Comparison of ENCODE assay signal across 9 cellular contexts in genomic region chr12:121811434-121812319, GRCh38. TPM values are rescaled to one million over a fixed set of nuclear protein-coding genes. Genes with fewer than 3 reads are reported as not detected.
DNase-seq lines count a peak whose midpoint lies in the region; ATAC-seq, FAIRE-seq and TF ChIP-seq lines count a peak whose summit lies in the region.
"Had no signal": no experiment of that assay in that cellular context is flagged by ENCODE, and none has a peak within 500 bp of the region (broad histone marks: within the 10 kb centered on the region; RNA-seq: fewer than 3 reads in every experiment).

No MANE protein-coding gene starts in this region.

- SMC1A ChIA-PET in GM12878 (lab: Charles Lee; ENCODE audit: uncharacterized antibody, unreplicated experiment), result interaction anchor here (0.6 to 12.2 kb wide), 10 partner anchors 9 to 809 kb away, joined by 3 to 226 read pairs (median 4); partner anchors contain the start of genes PSMD9 and RHOF

- peak; percentile 48 for DNase-seq in MV-4-11 (lab: John Stamatoyannopoulos, UW)
- peak; percentile 52 to 64 (median 62) for DNase-seq in T-helper 2 cell
- no peak for DNase-seq in GM12878 (ENCODE audit: low read depth, low spot score)
- DNase-seq in hepatocyte (ENCODE audit: low spot score), result peak; percentile 89

- H4K20me1 ChIP-seq in DOHH2 (ENCODE audit: control insufficient read depth, insufficient read depth, low read depth, low read length), result peaks cover 21% of the 10 kb centered on the region
- H4K20me1 ChIP-seq in GM12878 (ENCODE audit: control insufficient read depth, insufficient read depth), result peaks cover 3% of the 10 kb centered on the region; the same call in 1 of the 2 replicates
- H4K20me1 ChIP-seq in hepatocyte (ENCODE audit: insufficient read depth, poor library complexity, severe bottlenecking), result peaks cover 36% of the 10 kb centered on the region

- H3K27ac ChIP-seq in DOHH2 (ENCODE audit: low read depth, low read length) (peak overlapping the region; percentile 19; the same call in 1 of the 2 replicates), GM12878 (ENCODE audit: control insufficient read depth, insufficient read depth) (peak overlapping the region; percentile 59; the same call in 1 of the 2 replicates), hepatocyte (peak overlapping the region; percentile 89), rectal smooth muscle tissue (ENCODE audit: low read depth, low read length) (peak overlapping the region; percentile 73)

- intact Hi-C loops in GM12878 (cut with micrococcal nuclease; ENCODE audit: unreplicated experiment), result loop anchor here (1.0 to 2.0 kb wide), 2 partner anchors 17 to 35 kb away; no protein-coding TSS in a partner anchor

- in situ Hi-C loops in GM12878 (cut with MboI), result no loop called here

- H3K9me3 ChIP-seq in DOHH2 (ENCODE audit: control insufficient read depth, insufficient read depth, low read length), result no peaks in the 10 kb centered on the region
- no peaks in the 10 kb centered on the region for H3K9me3 ChIP-seq in GM12878 (replicated peaks; ENCODE audit: control insufficient read depth, insufficient read depth, low read length)
- H3K9me3 ChIP-seq in hepatocyte (ENCODE audit: low read depth), result no peaks in the 10 kb centered on the region

- peak overlapping the region; percentile 84 for H3K4me2 ChIP-seq in DOHH2 (ENCODE audit: low read length)
- H3K4me2 ChIP-seq in GM12878 (ENCODE audit: control insufficient read depth, insufficient read depth), result peak overlapping the region; percentile 46
- H3K4me2 ChIP-seq in hepatocyte, result peak overlapping the region; percentile 99

- H3K27me3 ChIP-seq in DOHH2 (ENCODE audit: control insufficient read depth, low read length), result no peaks in the 10 kb centered on the region
- H3K27me3 ChIP-seq in GM12878 (replicated peaks in 1 of 2; ENCODE audit: control insufficient read depth in 2 of 2, insufficient read depth in 2 of 2, low read length in 1 of 2), result no peaks in the 10 kb centered on the region
- no peaks in the 10 kb centered on the region for H3K27me3 ChIP-seq in hepatocyte
- no peaks in the 10 kb centered on the region for H3K27me3 ChIP-seq in rectal smooth muscle tissue (ENCODE audit: control insufficient read depth, insufficient read depth, low read length)

- peak overlapping the region; percentile 15 for H2AFZ ChIP-seq in GM12878 (ENCODE audit: control insufficient read depth, low read depth, low read length)
- H2AFZ ChIP-seq in hepatocyte, result no peak overlapping the region

- no TSS peak for BruUV-seq in GM12878 (replicated peaks; lab: Mats Ljungman, UMichigan)

- RAD21 ChIA-PET in GM12878 (lab: Charles Lee; ENCODE audit: unreplicated experiment), result interaction anchor here (0.6 to 13.1 kb wide), 12 partner anchors 9 to 118 kb away, joined by 3 to 395 read pairs (median 4); partner anchors contain the start of genes PSMD9, RHOF and TMEM120B

- POLR2A ChIA-PET in GM12878 (lab: Charles Lee), result interaction anchor here (0.6 to 2.5 kb wide), 8 partner anchors 9 to 78 kb away, joined by 3 to 48 read pairs (median 4); partner anchors contain the start of gene RHOF

- peak; percentile 13 for FAIRE-seq in GM12878 (lab: Jason Lieb, UNC)
- FAIRE-seq: endometrium had no signal

- TF ChIP-seq POLR2A in GM12878 (IDR thresholded peaks at IDR 0.05; ENCODE audit: low read depth, low read length), result no peak; the same call in 1 of the 2 replicates

- TF ChIP-seq CTCF in DOHH2 (IDR thresholded peaks at IDR 0.05; ENCODE audit: low read depth, low read length, poor library complexity, severe bottlenecking) (peak; percentile 95), GM12878 (IDR thresholded peaks at IDR 0.05 in 2 of 3, conservative IDR thresholded peaks at IDR 0.05 in 1 of 3; ENCODE audit: control insufficient read depth in 2 of 3, extremely low read depth in 1 of 3, insufficient read depth in 1 of 3, low read depth in 3 of 3, low read length in 3 of 3) (peak; percentile 76 to 92 (median 88); a peak in 5 of 6 replicates), hepatocyte (IDR thresholded peaks at IDR 0.05; ENCODE audit: poor library complexity) (peak; percentile 95)

- H3K4me1 ChIP-seq in DOHH2 (ENCODE audit: control insufficient read depth, low read length) (peaks cover 42% of the 10 kb centered on the region), GM12878 (ENCODE audit: control insufficient read depth, insufficient read depth, low read length) (peaks cover 16% of the 10 kb centered on the region), hepatocyte (ENCODE audit: insufficient read depth) (peaks cover 34% of the 10 kb centered on the region), rectal smooth muscle tissue (ENCODE audit: control insufficient read depth, insufficient read depth, low read length) (peaks cover 24% of the 10 kb centered on the region)

- no peaks in the 10 kb centered on the region for H3K9me2 ChIP-seq in DOHH2 (replicated peaks; ENCODE audit: control insufficient read depth, low read length)
- H3K9me2 ChIP-seq in hepatocyte (replicated peaks; ENCODE audit: insufficient read depth), result no peaks in the 10 kb centered on the region

- CTCF ChIA-PET in GM12878 (lab: Yijun Ruan, JAX), result interaction anchor here (0.7 to 13.6 kb wide), 25 partner anchors 9 to 420 kb away, joined by 3 to 565 read pairs (median 5); partner anchors contain the start of genes PSMD9 and RHOF

- ATAC-seq in GM21717 (IDR thresholded peaks at IDR 0.05; ENCODE audit: unreplicated experiment) (peak; percentile 55), GM12878 (peak; percentile 96), GM19035 (IDR thresholded peaks at IDR 0.05; ENCODE audit: unreplicated experiment) (no peak)

- peaks cover 64% of the 10 kb centered on the region for H3K79me2 ChIP-seq in DOHH2 (ENCODE audit: control insufficient read depth, low read length)
- peaks cover 41% of the 10 kb centered on the region for H3K79me2 ChIP-seq in GM12878 (ENCODE audit: control insufficient read depth, insufficient read depth, low read length)
- H3K79me2 ChIP-seq in hepatocyte, result peaks cover 90% of the 10 kb centered on the region

- H3K36me3 ChIP-seq in DOHH2 (ENCODE audit: control insufficient read depth, low read length), result peaks cover 92% of the 10 kb centered on the region
- H3K36me3 ChIP-seq in GM12878 (ENCODE audit: control insufficient read depth in 2 of 2, insufficient read depth in 2 of 2, low read length in 1 of 2), result peaks cover 3 to 21% of the 10 kb centered on the region in 2 experiments; a peak in 3 of 4 replicates
- no peaks in the 10 kb centered on the region for H3K36me3 ChIP-seq in hepatocyte (replicated peaks; ENCODE audit: insufficient read depth, low read depth)
- peaks cover 33% of the 10 kb centered on the region for H3K36me3 ChIP-seq in rectal smooth muscle tissue (ENCODE audit: control insufficient read depth, insufficient read depth, low read length)

- peaks cover 12% of the 10 kb centered on the region for H3F3A ChIP-seq in DOHH2 (ENCODE audit: control insufficient read depth, insufficient read depth)

- peak overlapping the region; percentile 78 for H3K4me3 ChIP-seq in DOHH2 (ENCODE audit: low read length)
- peak overlapping the region; percentile 82 for H3K4me3 ChIP-seq in GM12878
- peak overlapping the region; percentile 91 for H3K4me3 ChIP-seq in hepatocyte
- H3K4me3 ChIP-seq in rectal smooth muscle tissue (ENCODE audit: low read length), result peak overlapping the region; percentile 89

- peak; percentile 82 for TF ChIP-seq RAD21 in GM12878 (IDR thresholded peaks at IDR 0.05; ENCODE audit: insufficient read depth, low read depth, low read length)

- TF ChIP-seq EP300 in GM12878 (IDR thresholded peaks at IDR 0.05; ENCODE audit: borderline replicate concordance in 1 of 2, control insufficient read depth in 1 of 2, low read depth in 2 of 2, low read length in 2 of 2), result no peak

- H3K9ac ChIP-seq in GM12878 (ENCODE audit: control insufficient read depth, insufficient read depth, low read length) (peak overlapping the region; percentile 66), rectal smooth muscle tissue (ENCODE audit: low read length) (no peak overlapping the region)

- 3% methylated on average over 46 of the region's 46 CpGs for WGBS in GM12878 (ENCODE audit: insufficient coverage, insufficient replicate concordance, low lambda C conversion rate, missing lambda C conversion rate)
- WGBS in hepatocyte (ENCODE audit: low lambda C conversion rate, missing lambda C conversion rate), result 10% methylated on average over 46 of the region's 46 CpGs

RNA-seq across cellular contexts. Expression of gene SETD1B, which starts 7.9 kb away (rescaled TPM):
- total RNA-seq in GM12878 (2013; cell fraction: nucleolus; rRNA removed), result 8.1 and 10.1 TPM in 2 replicates
- total RNA-seq in GM12878 (2014; rRNA removed), result 1.8 and 2.1 TPM in 2 replicates
- total RNA-seq in GM12878 (2014; rRNA removed; fragmentation: Illumina TruSeq; extraction: Trizol), result 1.3 TPM in 2 replicates
- 15.5 and 17.3 TPM in 2 replicates for total RNA-seq in GM12878 (2021)
- polyA plus RNA-seq in GM12878 (2011; ENCODE audit: low read depth), result 2.0 TPM
- polyA plus RNA-seq in GM12878 (2011; rRNA removed), result 0.27 and 0.50 TPM in 2 replicates
- polyA plus RNA-seq in GM12878 (2011; cell fraction: cytosol; rRNA removed), result 0.67 and 0.76 TPM in 2 replicates
- polyA plus RNA-seq in GM12878 (2011; cell fraction: nucleus; rRNA removed), result 3.1 and 6.2 TPM in 2 replicates
- 4.3 and 5.9 TPM in 2 replicates for polyA plus RNA-seq in GM12878 (2012)
- polyA plus RNA-seq in GM12878 (2014; fragmentation: Illumina TruSeq; extraction: Trizol), result 1.7 and 3.6 TPM in 2 replicates
- 1 to 10 TPM in 1 of 2 experiments, under 1 TPM in 1; 0.53 to 1.7 TPM for polyA plus RNA-seq in GM12878 (2014; fragmentation: Nextera tagmentation; extraction: Ambion mirVana)
- 4.9 and 7.5 TPM in 2 replicates for polyA plus RNA-seq in GM12878 (2014; rRNA removed)
- polyA plus RNA-seq in GM12878 (2016; fragmentation: Nextera tagmentation; extraction: Ambion mirVana), result 1 to 10 TPM; 1.2 to 1.5 TPM
- polyA minus RNA-seq in GM12878 (2011; rRNA and poly(A)+ RNA removed), result 1.3 and 1.4 TPM in 2 replicates
- polyA minus RNA-seq in GM12878 (2011; cell fraction: cytosol; rRNA and poly(A)+ RNA removed), result 2.3 and 3.3 TPM in 2 replicates
- polyA minus RNA-seq in GM12878 (2011; cell fraction: nucleus; rRNA and poly(A)+ RNA removed), result 1.6 and 3.5 TPM in 2 replicates
- 2.7 and 3.8 TPM in 2 replicates for total RNA-seq in hepatocyte
- 2.5 and 2.7 TPM in 2 replicates for polyA plus RNA-seq in hepatocyte

RNA-seq across cellular contexts. Expression of gene RHOF, which starts 18.2 kb away (rescaled TPM):
- total RNA-seq in GM12878 (2013; cell fraction: nucleolus; rRNA removed), result 111 and 129 TPM in 2 replicates
- total RNA-seq in GM12878 (2014; rRNA removed), result 58.0 and 58.8 TPM in 2 replicates
- total RNA-seq in GM12878 (2014; rRNA removed; fragmentation: Illumina TruSeq; extraction: Trizol), result 32.8 and 32.9 TPM in 2 replicates
- total RNA-seq in GM12878 (2021), result 72.8 and 78.7 TPM in 2 replicates
- 11.6 TPM for polyA plus RNA-seq in GM12878 (2011; ENCODE audit: low read depth)
- polyA plus RNA-seq in GM12878 (2011; rRNA removed), result 25.4 and 40.8 TPM in 2 replicates
- polyA plus RNA-seq in GM12878 (2011; cell fraction: cytosol; rRNA removed), result 71.0 and 80.5 TPM in 2 replicates
- polyA plus RNA-seq in GM12878 (2011; cell fraction: nucleus; rRNA removed), result 76.9 and 97.7 TPM in 2 replicates
- polyA plus RNA-seq in GM12878 (2012), result 38.5 and 51.6 TPM in 2 replicates
- polyA plus RNA-seq in GM12878 (2014; fragmentation: Illumina TruSeq; extraction: Trizol), result 28.5 and 36.5 TPM in 2 replicates
- 1 to 10 TPM; 6.1 to 6.4 TPM for polyA plus RNA-seq in GM12878 (2014; fragmentation: Nextera tagmentation; extraction: Ambion mirVana)
- 66.1 and 75.8 TPM in 2 replicates for polyA plus RNA-seq in GM12878 (2014; rRNA removed)
- polyA plus RNA-seq in GM12878 (2016; fragmentation: Nextera tagmentation; extraction: Ambion mirVana), result 10 to 100 TPM; 38.9 to 40.5 TPM
- 45.1 and 66.7 TPM in 2 replicates for polyA minus RNA-seq in GM12878 (2011; rRNA and poly(A)+ RNA removed)
- 58.2 and 58.8 TPM in 2 replicates for polyA minus RNA-seq in GM12878 (2011; cell fraction: cytosol; rRNA and poly(A)+ RNA removed)
- polyA minus RNA-seq in GM12878 (2011; cell fraction: nucleus; rRNA and poly(A)+ RNA removed), result 35.3 and 53.2 TPM in 2 replicates
- 38.7 and 45.3 TPM in 2 replicates for total RNA-seq in hepatocyte
- polyA plus RNA-seq in hepatocyte, result 40.4 and 43.6 TPM in 2 replicates

RNA-seq across cellular contexts. Expression of gene HPD, which starts 47.0 kb away (rescaled TPM):
- not detected in 2 replicates for total RNA-seq in GM12878 (2013; cell fraction: nucleolus; rRNA removed)
- total RNA-seq in GM12878 (2014; rRNA removed), result not detected in 2 replicates
- total RNA-seq in GM12878 (2014; rRNA removed; fragmentation: Illumina TruSeq; extraction: Trizol), result not detected in 2 replicates
- total RNA-seq in GM12878 (2021), result 0.13 and 0.28 TPM in 2 replicates
- not detected for polyA plus RNA-seq in GM12878 (2011; ENCODE audit: low read depth)
- polyA plus RNA-seq in GM12878 (2011; rRNA removed), result not detected in 2 replicates
- not detected in 2 replicates for polyA plus RNA-seq in GM12878 (2011; cell fraction: cytosol; rRNA removed)
- not detected in 2 replicates for polyA plus RNA-seq in GM12878 (2011; cell fraction: nucleus; rRNA removed)
- 0.15 TPM in 1 of 2 replicates, not detected in the other for polyA plus RNA-seq in GM12878 (2012)
- not detected in 2 replicates for polyA plus RNA-seq in GM12878 (2014; fragmentation: Illumina TruSeq; extraction: Trizol)
- under 1 TPM in 1 of 2 experiments, not detected in 1; 0.04 TPM for polyA plus RNA-seq in GM12878 (2014; fragmentation: Nextera tagmentation; extraction: Ambion mirVana)
- 0.15 and 0.69 TPM in 2 replicates for polyA plus RNA-seq in GM12878 (2014; rRNA removed)
- not detected for polyA plus RNA-seq in GM12878 (2016; fragmentation: Nextera tagmentation; extraction: Ambion mirVana)
- not detected in 2 replicates for polyA minus RNA-seq in GM12878 (2011; rRNA and poly(A)+ RNA removed)
- not detected in 2 replicates for polyA minus RNA-seq in GM12878 (2011; cell fraction: cytosol; rRNA and poly(A)+ RNA removed)
- polyA minus RNA-seq in GM12878 (2011; cell fraction: nucleus; rRNA and poly(A)+ RNA removed), result not detected in 2 replicates
- total RNA-seq in hepatocyte, result 35.8 and 39.2 TPM in 2 replicates
- polyA plus RNA-seq in hepatocyte, result 9.2 and 20.9 TPM in 2 replicates

Comparison
In these comparisons a context has a peak if more than half of its experiments do, and no peak if none do; other contexts are left out.
1. H3K27ac ChIP-seq: peak in every context shown above with its lines; median percentile 89 in hepatocyte; 73 in rectal smooth muscle tissue; 59 in GM12878; 19 in DOHH2.
2. H3K4me2 ChIP-seq: peak in every context shown above with its lines; median percentile 99 in hepatocyte; 84 in DOHH2; 46 in GM12878.
3. RNA of gene HPD, which starts 47.0 kb away (total RNA-seq): 35.8 to 39.2 TPM in hepatocyte; 0.13 to 0.28 TPM in GM12878; every median in the first group is over 10 times any median in the second.
4. Peak in every context shown above with its lines, with median percentiles within 50 percentile points of each other: H3K4me3 ChIP-seq and CTCF ChIP-seq.